ENCODE assay signal across 8 cellular contexts in the genomic region with DNA sequence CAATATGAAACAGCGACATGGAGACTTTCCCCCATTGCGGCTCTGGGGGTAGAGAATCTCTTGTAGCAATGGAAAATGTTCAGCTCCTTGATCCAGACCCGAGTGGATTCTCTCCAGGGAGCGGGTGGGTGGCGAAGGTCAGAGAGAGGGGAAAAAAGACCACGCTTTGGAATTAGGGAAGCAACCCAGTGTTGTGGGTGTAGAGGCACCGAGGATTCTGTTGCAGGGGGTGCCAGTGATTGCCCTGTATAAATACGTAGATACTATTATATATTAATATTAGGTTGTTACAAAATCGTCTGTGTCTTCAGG.
DNase-seq lines count a peak whose midpoint lies in the region; ATAC-seq and TF ChIP-seq lines count a peak whose summit lies in the region.

No MANE protein-coding gene starts in this region.

- intact Hi-C loops in breast epithelium (cut with DNase I; ENCODE audit: low total_unique reads): no loop called here

- peak overlapping the region; percentile 91 to 100 (median 99) for H3K4me3 Mint-ChIP-seq in IgD-negative memory B cell

- H3K9me3 Mint-ChIP-seq in IgD-negative memory B cell: peaks cover 0 to 1% (median 0%) of the 10 kb centered on the region in 3 donors

- 12 to 15% methylated on average over 2 to 6 of the region's 9 CpGs for WGBS in mesodermal cell (ENCODE audit: insufficient coverage in 2 of 2), 2 experiments

- H3K27ac ChIP-seq in breast epithelium (peak overlapping the region; percentile 98 to 99), mesodermal cell (ENCODE audit: low read depth, low read length, severe bottlenecking) (peak overlapping the region; percentile 100)

- H3K36me3 ChIP-seq in BJ (ENCODE audit: control insufficient read depth, insufficient read depth, low read length): no peaks in the 10 kb centered on the region
- no peaks in the 10 kb centered on the region for H3K36me3 ChIP-seq in breast epithelium
- no peaks in the 10 kb centered on the region for H3K36me3 ChIP-seq in mesodermal cell (ENCODE audit: control insufficient read depth, insufficient read depth, low read length)

- H3K4me1 ChIP-seq in breast epithelium (no peaks in the 10 kb centered on the region), mesodermal cell (ENCODE audit: control insufficient read depth, insufficient read depth, low read length, poor library complexity, severe bottlenecking) (peaks cover 7% of the 10 kb centered on the region)

- DNase-seq in BJ (ENCODE audit: low read depth): no peak
- no peak for DNase-seq in breast epithelium (ENCODE audit: low spot score in 2 of 2)
- DNase-seq in midbrain (lab: John Stamatoyannopoulos, UW): no peak
- no peak for DNase-seq in stimulated activated CD4-positive, alpha-beta T cell treated with anti-CD3 and anti-CD28 coated beads, Interleukin-4, amount 100 ng/mL, for 1 hour

- H3K27me3 ChIP-seq in BJ (ENCODE audit: control insufficient read depth, insufficient read depth, low read length) (no peaks in the 10 kb centered on the region), breast epithelium (no peaks in the 10 kb centered on the region)

- no peaks in the 10 kb centered on the region for H3K27me3 Mint-ChIP-seq in IgD-negative memory B cell

- no peaks in the 10 kb centered on the region for H3K9me3 ChIP-seq in breast epithelium
- H3K9me3 ChIP-seq in mesodermal cell (ENCODE audit: control insufficient read depth, low read length): no peaks in the 10 kb centered on the region

- POLR2A ChIA-PET in BJ (lab: Charles Lee): interaction anchor here (0.6 kb wide), 2 partner anchors 339 to 1246 kb away, joined by 3 to 4 read pairs; no protein-coding TSS in a partner anchor

- H3K4me1 Mint-ChIP-seq in IgD-negative memory B cell: peaks cover 11 to 27% (median 20%) of the 10 kb centered on the region in 3 donors

- TF ChIP-seq CTCF in BJ (IDR thresholded peaks at IDR 0.05; ENCODE audit: insufficient read depth, low read depth, low read length): no peak
- TF ChIP-seq CTCF in breast epithelium (IDR thresholded peaks at IDR 0.05): no peak

- CTCF ChIA-PET in BJ (lab: Yijun Ruan, JAX): interaction anchor here (0.6 to 2.0 kb wide), 8 partner anchors 114 to 588 kb away, joined by 3 to 10 read pairs (median 4); partner anchors contain the start of genes DNAI7, ETFRF1 and RASSF8

- H3K4me3 ChIP-seq in BJ (ENCODE audit: low read depth, low read length): peak overlapping the region; percentile 56
- peak overlapping the region; percentile 64 to 82 (median 74) for H3K4me3 ChIP-seq in breast epithelium
- peak overlapping the region; percentile 70 for H3K4me3 ChIP-seq in mesodermal cell (ENCODE audit: extremely low read depth, insufficient read depth, low read length, poor library complexity, severe bottlenecking)

- peak overlapping the region; percentile 98 to 100 (median 100) for H3K27ac Mint-ChIP-seq in IgD-negative memory B cell

- TF ChIP-seq POLR2A in breast epithelium (IDR thresholded peaks at IDR 0.05): no peak

- ATAC-seq in GM18511 (IDR thresholded peaks at IDR 0.05; ENCODE audit: unreplicated experiment) (no peak), GM19395 (IDR thresholded peaks at IDR 0.05; ENCODE audit: unreplicated experiment) (no peak)

- peaks cover 1% of the 10 kb centered on the region for H3K36me3 Mint-ChIP-seq in IgD-negative memory B cell
